ENCODE assay signal across 10 cellular contexts in genomic region chr3:37906734-37907282, GRCh38. TPM values are rescaled to one million over a fixed set of nuclear protein-coding genes. Genes with fewer than 3 reads are reported as not detected.
DNase-seq lines count a peak whose midpoint lies in the region; ATAC-seq, FAIRE-seq and TF ChIP-seq lines count a peak whose summit lies in the region.
"Had no signal": no experiment of that assay in that cellular context is flagged by ENCODE, and none has a peak within 500 bp of the region (broad histone marks: within the 10 kb centered on the region; RNA-seq: fewer than 3 reads in every experiment).

No MANE protein-coding gene starts in this region.

- intact Hi-C loops in HepG2 (cut with micrococcal nuclease; ENCODE audit: unreplicated experiment) = loop anchor here (1.0 to 2.0 kb wide), 3 partner anchors 44 to 94 kb away; no protein-coding TSS in a partner anchor
- intact Hi-C loops in right lobe of liver (cut with DNase I) = no loop called here

- H3K36me3 ChIP-seq in HepG2 (replicated peaks in 1 of 2; ENCODE audit: control insufficient read depth in 1 of 2, insufficient read depth in 2 of 2, low read length in 2 of 2) (peaks cover 2 to 3% of the 10 kb centered on the region in 2 experiments; a peak in 3 of 5 replicates), right lobe of liver (no peaks in the 10 kb centered on the region), muscle layer of colon (ENCODE audit: insufficient read depth, low read length) (no peaks in the 10 kb centered on the region), upper lobe of left lung (no peaks in the 10 kb centered on the region)

- no peak overlapping the region for H3K27ac Mint-ChIP-seq in activated naive CD8-positive, alpha-beta T cell treated with anti-CD3 and anti-CD28 coated beads, Interleukin-2, amount 50 U/mL, for 24 hours

- H3K9me3 ChIP-seq in HepG2 (ENCODE audit: low read length) = no peaks in the 10 kb centered on the region
- H3K9me3 ChIP-seq in right lobe of liver = no peaks in the 10 kb centered on the region
- no peaks in the 10 kb centered on the region for H3K9me3 ChIP-seq in muscle layer of colon (ENCODE audit: low read length)
- H3K9me3 ChIP-seq in upper lobe of left lung = no peaks in the 10 kb centered on the region

- POLR2A ChIA-PET in HepG2 (lab: Yijun Ruan, JAX) = interaction anchor here (1.2 to 6.9 kb wide), 10 partner anchors 10 to 97 kb away, joined by 3 to 72 read pairs (median 5); no protein-coding TSS in a partner anchor

- in situ Hi-C loops in HepG2 (cut with HindIII; ENCODE audit: extremely low pct_ligation_motif_present, low pct_unique_long_range_greater_than_20kb) = no loop called here

- H3K9ac ChIP-seq in HepG2 (ENCODE audit: insufficient read depth, low read depth, low read length) = peak overlapping the region; percentile 72
- no peak overlapping the region for H3K9ac ChIP-seq in muscle layer of colon (ENCODE audit: low read length)

- no peak for ATAC-seq in HepG2
- no peak for ATAC-seq in right lobe of liver
- peak; percentile 60 for ATAC-seq in activated naive CD8-positive, alpha-beta T cell treated with anti-CD3 and anti-CD28 coated beads, Interleukin-2, amount 50 U/mL, for 24 hours
- no peak for ATAC-seq in upper lobe of left lung (ENCODE audit: low FRiP score in 2 of 2)
- ATAC-seq in GM19467 (IDR thresholded peaks at IDR 0.05; ENCODE audit: unreplicated experiment) = no peak

- TF ChIP-seq POLR2A in HepG2 (IDR thresholded peaks at IDR 0.05; ENCODE audit: insufficient read depth in 1 of 2, low read depth in 2 of 2, low read length in 2 of 2) (0 out of 4 replicates have a peak, but pooled peaks of 1 of the 2 experiments have one; percentile 9), right lobe of liver (IDR thresholded peaks at IDR 0.05) (no peak), upper lobe of left lung (IDR thresholded peaks at IDR 0.05) (no peak)

- no peak overlapping the region for H3K4me3 Mint-ChIP-seq in activated naive CD8-positive, alpha-beta T cell treated with anti-CD3 and anti-CD28 coated beads, Interleukin-2, amount 50 U/mL, for 24 hours

- H3K4me1 ChIP-seq in HepG2 (ENCODE audit: insufficient read depth, low read length) (peaks cover 100% of the 10 kb centered on the region), right lobe of liver (peaks cover 0 to 13% (median 2%) of the 10 kb centered on the region in 4 donors), muscle layer of colon (ENCODE audit: insufficient read depth, low read length) (peaks cover 52% of the 10 kb centered on the region), upper lobe of left lung (peaks cover 24 to 51% (median 43%) of the 10 kb centered on the region in 4 donors)

- peaks cover 63% of the 10 kb centered on the region for H3K79me2 ChIP-seq in HepG2 (ENCODE audit: insufficient read depth, low read length)

- no peak for FAIRE-seq in HepG2 (lab: Jason Lieb, UNC)

- H3K27me3 ChIP-seq in HepG2 (ENCODE audit: control insufficient read depth in 1 of 2, insufficient read depth in 2 of 2, low read length in 2 of 2) (no peaks in the 10 kb centered on the region), right lobe of liver (no peaks in the 10 kb centered on the region), muscle layer of colon (ENCODE audit: control insufficient read depth in 1 of 2, insufficient read depth in 2 of 2, low read length in 2 of 2) (no peaks in the 10 kb centered on the region), upper lobe of left lung (no peaks in the 10 kb centered on the region)

- no peak overlapping the region for H2AFZ ChIP-seq in HepG2 (ENCODE audit: low read length)

- H3K4me2 ChIP-seq in HepG2 (ENCODE audit: low read depth, low read length) = peak overlapping the region; percentile 68

- no peaks in the 10 kb centered on the region for H3K36me3 Mint-ChIP-seq in activated naive CD8-positive, alpha-beta T cell treated with anti-CD3 and anti-CD28 coated beads, Interleukin-2, amount 50 U/mL, for 24 hours (ENCODE audit: low read depth)

- H3K27me3 Mint-ChIP-seq in activated naive CD8-positive, alpha-beta T cell treated with anti-CD3 and anti-CD28 coated beads, Interleukin-2, amount 50 U/mL, for 24 hours = peaks cover 7% of the 10 kb centered on the region

- peak overlapping the region; percentile 88 for H3K27ac ChIP-seq in HepG2 (ENCODE audit: extremely low read length, insufficient read depth, low read length)
- H3K27ac ChIP-seq in right lobe of liver = no peak overlapping the region
- peak overlapping the region; percentile 21 for H3K27ac ChIP-seq in muscle layer of colon (ENCODE audit: low read depth, low read length)
- peak overlapping the region; percentile 20 to 79 (median 55) for H3K27ac ChIP-seq in upper lobe of left lung

- no peaks in the 10 kb centered on the region for H3K9me3 Mint-ChIP-seq in activated naive CD8-positive, alpha-beta T cell treated with anti-CD3 and anti-CD28 coated beads, Interleukin-2, amount 50 U/mL, for 24 hours

- H3K4me3 ChIP-seq in HepG2 (replicated peaks in 1 of 3; ENCODE audit: insufficient read depth in 1 of 3, low read depth in 2 of 3, low read length in 3 of 3) (peak overlapping the region in 1 of 3 experiments; percentile 31; a peak in 1 of 6 replicates), right lobe of liver (no peak overlapping the region), muscle layer of colon (ENCODE audit: low read depth in 1 of 2, low read length in 2 of 2) (no peak overlapping the region), upper lobe of left lung (no peak overlapping the region)

- peak in 1 of 2 experiments; percentile 67; a peak in 2 of 4 replicates for TF ChIP-seq EP300 in HepG2 (IDR thresholded peaks at IDR 0.05; ENCODE audit: low read depth in 2 of 2, low read length in 2 of 2)
- TF ChIP-seq EP300 in HepG2 (CRISPR knock-in tag; IDR thresholded peaks at IDR 0.05; ENCODE audit: borderline replicate concordance) = peak; percentile 66; the same call in 1 of the 2 replicates
- no peak for TF ChIP-seq EP300 in upper lobe of left lung (IDR thresholded peaks at IDR 0.05)

- 41% methylated on average over 5 of the region's 5 CpGs for WGBS in HepG2 (ENCODE audit: low lambda C conversion rate)
- 73% methylated on average over 4 of the region's 5 CpGs for whole genome bisulfite sequencing in right lobe of liver (ENCODE audit: insufficient coverage, low coverage, low lambda C conversion rate, missing lambda C conversion rate)
- 55 to 74% methylated on average over 5 of the region's 5 CpGs for WGBS in upper lobe of left lung, 2 donors

- DNase-seq in HepG2 (ENCODE audit: low spot score) (peak; percentile 84), right lobe of liver (no peak), upper lobe of left lung (no peak), activated gamma-delta T cell treated with Interleukin-2 at 50 U/mL for 16 hours (no peak), A172 (ENCODE audit: low spot score) (no peak)
- peak; percentile 14 for DNase-seq in activated naive CD8-positive, alpha-beta T cell treated with anti-CD3 and anti-CD28 coated beads, Interleukin-2, amount 50 U/mL, for 24 hours
- DNase-seq: central memory CD4-positive, alpha-beta T cell; stimulated activated naive CD4-positive, alpha-beta T cell treated with Interleukin-2 at 50 U/mL for 16 hours had no signal

- CTCF ChIA-PET in HepG2 (lab: Yijun Ruan, JAX; ENCODE audit: low intra/inter-chr PET ratio, low total read pairs) = no interaction called here

- no peak for TF ChIP-seq RAD21 in HepG2 (CRISPR knock-in tag; IDR thresholded peaks at IDR 0.05)

- no TSS peak for BruUV-seq in HepG2 (replicated peaks; lab: Mats Ljungman, UMichigan)

- TF ChIP-seq CTCF in HepG2 (CRISPR knock-in tag; IDR thresholded peaks at IDR 0.05) (no peak), right lobe of liver (IDR thresholded peaks at IDR 0.05) (no peak), upper lobe of left lung (IDR thresholded peaks at IDR 0.05) (no peak)

- H4K20me1 ChIP-seq in HepG2 (ENCODE audit: insufficient read depth, low read length) = no peaks in the 10 kb centered on the region

- H3K4me1 Mint-ChIP-seq in activated naive CD8-positive, alpha-beta T cell treated with anti-CD3 and anti-CD28 coated beads, Interleukin-2, amount 50 U/mL, for 24 hours = peaks cover 34% of the 10 kb centered on the region

TF ChIP-seq in HepG2, 621 proteins besides CTCF, POLR2A, EP300 and RAD21 (continues in another document):
- TF ChIP-seq MED1 (CRISPR knock-in tag; IDR thresholded peaks at IDR 0.05) = peak; percentile 64
- no peak for TF ChIP-seq CHD4 (IDR thresholded peaks at IDR 0.05; ENCODE audit: borderline replicate concordance, low read length)
- TF ChIP-seq MTA1 (CRISPR knock-in tag; IDR thresholded peaks at IDR 0.05; ENCODE audit: borderline replicate concordance) = no peak
- TF ChIP-seq ZNF740 (CRISPR knock-in tag; IDR thresholded peaks at IDR 0.05) = no peak
- TF ChIP-seq HMGA1 (CRISPR knock-in tag; conservative IDR thresholded peaks at IDR 0.05) = no peak

RNA-seq across cellular contexts. Expression of gene CTDSPL, which starts 45.1 kb away (rescaled TPM):
- 25.0 and 26.1 TPM in 2 replicates for total RNA-seq in HepG2 (2016; rRNA removed; fragmentation: Illumina TruSeq; extraction: Trizol)
- 24.7 and 25.0 TPM in 2 replicates for total RNA-seq in HepG2 (2016; cell fraction: cytosol; rRNA removed; fragmentation: Illumina TruSeq; extraction: Trizol; ENCODE audit: low read depth)
- 25.6 and 26.1 TPM in 2 replicates for total RNA-seq in HepG2 (2016; cell fraction: insoluble cytoplasmic fraction; rRNA removed; fragmentation: Illumina TruSeq; extraction: Trizol)
- 46.3 and 52.2 TPM in 2 replicates for total RNA-seq in HepG2 (2016; cell fraction: membrane; rRNA removed; fragmentation: Illumina TruSeq; extraction: Trizol)
- 16.9 and 19.3 TPM in 2 replicates for total RNA-seq in HepG2 (2016; cell fraction: nucleus; rRNA removed; fragmentation: Illumina TruSeq; extraction: Trizol)
- 95.3 and 142 TPM in 2 replicates for polyA plus RNA-seq in HepG2 (2011; rRNA removed)
- 86.6 and 103 TPM in 2 replicates for polyA plus RNA-seq in HepG2 (2011; cell fraction: cytosol; rRNA removed)
- polyA plus RNA-seq in HepG2 (2011; cell fraction: nucleus; rRNA removed) = 70.8 and 101 TPM in 2 replicates
- polyA plus RNA-seq in HepG2 (2012) = 66.4 and 82.0 TPM in 2 replicates
- 38.5 and 43.8 TPM in 2 replicates for polyA plus RNA-seq in HepG2 (2016; cell fraction: cytosol; fragmentation: Illumina TruSeq; extraction: Trizol; ENCODE audit: low read depth)
- polyA plus RNA-seq in HepG2 (2016; cell fraction: insoluble cytoplasmic fraction; fragmentation: Illumina TruSeq; extraction: Trizol; ENCODE audit: low read depth) = 24.8 and 29.3 TPM in 2 replicates
- polyA plus RNA-seq in HepG2 (2016; cell fraction: membrane; fragmentation: Illumina TruSeq; extraction: Trizol; ENCODE audit: low read depth) = 47.5 and 48.6 TPM in 2 replicates
- 19.3 and 20.6 TPM in 2 replicates for polyA plus RNA-seq in HepG2 (2016; cell fraction: nucleus; fragmentation: Illumina TruSeq; extraction: Trizol; ENCODE audit: insufficient read depth, low read depth)
- polyA minus RNA-seq in HepG2 (2011; rRNA and poly(A)+ RNA removed; ENCODE audit: low replicate concordance) = 46.8 and 257 TPM in 2 replicates
- 69.6 and 74.0 TPM in 2 replicates for polyA minus RNA-seq in HepG2 (2011; cell fraction: cytosol; rRNA and poly(A)+ RNA removed)
- polyA minus RNA-seq in HepG2 (2011; cell fraction: nucleus; rRNA and poly(A)+ RNA removed) = 65.3 and 65.5 TPM in 2 replicates
- total RNA-seq in right lobe of liver = 10 to 100 TPM; 14.9 to 22.8 (median 18.0) TPM
- total RNA-seq in upper lobe of left lung = 10 to 100 TPM; 35.6 to 78.1 (median 55.5) TPM
- 26.7 and 32.5 TPM in 2 replicates for total RNA-seq in A172 (2014; rRNA removed; shearing (Covaris generic))

Comparison
In these comparisons a context has a peak if more than half of its experiments do, and no peak if none do; other contexts are left out.
1. DNase-seq: peak in HepG2 (single experiment) and activated naive CD8-positive, alpha-beta T cell treated with anti-CD3 and anti-CD28 coated beads, Interleukin-2, amount 50 U/mL, for 24 hours (single experiment); none in right lobe of liver (0 of 3), upper lobe of left lung (0 of 2), activated gamma-delta T cell treated with Interleukin-2 at 50 U/mL for 16 hours (single experiment) and A172 (single experiment).
2. H3K27ac ChIP-seq: peak in HepG2 (single experiment), muscle layer of colon (single experiment) and upper lobe of left lung (4 of 4); none in right lobe of liver (0 of 3).